ENCODE assay signal across 7 cellular contexts in genomic region chr5:110726249-110727024, GRCh38. TPM values are rescaled to one million over a fixed set of nuclear protein-coding genes. Genes with fewer than 3 reads are reported as not detected.
DNase-seq lines count a peak whose midpoint lies in the region; ATAC-seq and TF ChIP-seq lines count a peak whose summit lies in the region.

TMEM232 (minus strand) TSS chr5:110726671; CDS start chr5:110667352, 59,319 bp downstream.

- no peaks in the 10 kb centered on the region for H3K9me3 ChIP-seq in mucosa of descending colon

- no peaks in the 10 kb centered on the region for H3K36me3 ChIP-seq in mucosa of descending colon (ENCODE audit: low read depth)

- intact Hi-C loops in mucosa of descending colon (cut with DNase I, micrococcal nuclease): no loop called here

- TF ChIP-seq CTCF in mucosa of descending colon (IDR thresholded peaks at IDR 0.05): no peak

- no peak for TF ChIP-seq POLR2A in erythroblast (IDR thresholded peaks at IDR 0.05; ENCODE audit: low read length)

- H3K4me1 ChIP-seq in mucosa of descending colon (ENCODE audit: low read depth): no peaks in the 10 kb centered on the region

- ATAC-seq in GM19025 (IDR thresholded peaks at IDR 0.05; ENCODE audit: low read depth, unreplicated experiment) (peak; percentile 100), HG03196 (IDR thresholded peaks at IDR 0.05; ENCODE audit: unreplicated experiment) (peak; percentile 100), mucosa of descending colon (peak; percentile 100)

- DNase-seq in NCI-H82 treated with DMSO at 0.1 percent for 48 hours (lab: John Stamatoyannopoulos, UW; ENCODE audit: unreplicated experiment) (peak; percentile 56), erythroblast (lab: John Stamatoyannopoulos, UW) (peak; percentile 77 to 81), mucosa of descending colon (peak; percentile 69 to 89 (median 73))
- DNase-seq in activated T-cell treated with anti-CD3 and anti-CD28 coated beads, Interleukin-2, amount 50 U/mL, for 1 hour: peak; percentile 63
- DNase-seq in stimulated activated CD8-positive, alpha-beta memory T cell treated with anti-CD3 and anti-CD28 coated beads, Interleukin-15, amount 100 ng/mL, for 48 hours (ENCODE audit: low read depth in 2 of 2): peak; percentile 53 to 62

- no peak within 1 kb of the TSS for H3K4me3 ChIP-seq in mucosa of descending colon

RNA-seq across cellular contexts. Expression of gene TMEM232, which starts in this region (rescaled TPM):
- 1 to 10 TPM; 1.0 to 3.9 (median 3.0) TPM for total RNA-seq in mucosa of descending colon
